ENCODE assay signal across 8 cellular contexts in the genomic region with DNA sequence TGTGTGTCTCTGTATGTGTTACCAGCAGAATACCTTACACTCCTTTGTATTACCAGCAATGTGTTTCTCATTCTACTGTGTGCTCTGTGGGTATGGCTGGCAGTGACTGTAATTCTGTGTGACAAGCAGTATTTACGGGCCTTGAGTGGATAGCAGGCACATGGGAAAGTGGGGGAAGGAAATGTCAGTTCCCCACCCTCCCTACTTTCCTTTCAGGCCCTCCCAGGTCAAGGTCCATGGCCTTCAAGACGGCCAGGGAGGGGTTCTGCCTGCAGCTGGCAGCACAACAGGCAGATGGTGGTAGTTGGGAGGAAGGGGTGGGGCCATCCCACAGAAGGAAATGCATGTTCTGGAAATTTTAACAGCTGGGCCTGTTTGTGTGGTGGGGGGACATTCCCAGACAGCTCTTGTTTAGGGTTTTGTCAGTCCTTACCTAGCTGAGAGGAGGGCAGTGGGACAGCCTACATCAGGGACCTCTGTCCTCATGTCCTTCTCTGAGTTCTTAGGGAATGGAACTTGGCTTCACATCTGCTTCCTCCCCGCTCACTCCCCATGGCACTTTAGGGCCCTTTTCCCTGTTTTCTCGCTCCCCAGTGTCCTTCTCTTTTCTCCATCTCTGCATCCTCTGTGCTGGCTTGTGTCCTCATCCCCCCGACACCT. TPM values are rescaled to one million over a fixed set of nuclear protein-coding genes. Genes with fewer than 3 reads are reported as not detected.
DNase-seq lines count a peak whose midpoint lies in the region; ATAC-seq, FAIRE-seq and TF ChIP-seq lines count a peak whose summit lies in the region.

No MANE protein-coding gene starts in this region.

- DNase-seq in activated T-cell treated with anti-CD3 and anti-CD28 coated beads, Interleukin-2, amount 50 U/mL, for 24 hours = no peak
- no peak for DNase-seq in activated T-cell treated with anti-CD3 and anti-CD28 coated beads, Interleukin-2, amount 50 U/mL, for 1 hour
- DNase-seq in adipocyte (ENCODE audit: low read depth) (peak; percentile 48), HepG2 (ENCODE audit: low spot score) (no peak), transverse colon (peak; percentile 91), NCI-H748 treated with DMSO at 0.1 percent for 48 hours (lab: John Stamatoyannopoulos, UW) (no peak)

- no peaks in the 10 kb centered on the region for H4K20me1 ChIP-seq in HepG2 (ENCODE audit: insufficient read depth, low read length)

- WGBS in HepG2 (ENCODE audit: low lambda C conversion rate) = 25% methylated on average over 5 of the region's 5 CpGs
- 24 to 44% methylated on average over 3 to 5 of the region's 5 CpGs for WGBS in transverse colon (ENCODE audit: low coverage in 1 of 2), 2 donors

- no peak for TF ChIP-seq CTCF in HepG2 (CRISPR knock-in tag; IDR thresholded peaks at IDR 0.05)
- peak in 1 of 5 experiments; percentile 18 for TF ChIP-seq CTCF in transverse colon (IDR thresholded peaks at IDR 0.05)

- H3K4me1 Mint-ChIP-seq in activated T-cell treated with anti-CD3 and anti-CD28 coated beads, Interleukin-2, amount 50 U/mL, for 24 hours (ENCODE audit: low read depth) = peaks cover 78% of the 10 kb centered on the region

- intact Hi-C loops in HepG2 (cut with micrococcal nuclease; ENCODE audit: unreplicated experiment) = no loop called here
- intact Hi-C loops in transverse colon (cut with DNase I; ENCODE audit: low total_unique reads) = no loop called here

- H3K36me3 Mint-ChIP-seq in activated T-cell treated with anti-CD3 and anti-CD28 coated beads, Interleukin-2, amount 50 U/mL, for 24 hours (ENCODE audit: low read depth) = peaks cover 31% of the 10 kb centered on the region

- H3K4me1 ChIP-seq in adipocyte (ENCODE audit: control insufficient read depth, insufficient read depth, low read length) (peaks cover 54% of the 10 kb centered on the region), HepG2 (ENCODE audit: insufficient read depth, low read length) (peaks cover 49% of the 10 kb centered on the region), transverse colon (peaks cover 37 to 80% (median 58%) of the 10 kb centered on the region in 4 donors)

- POLR2A ChIA-PET in HepG2 (lab: Yijun Ruan, JAX) = interaction anchor here (2.4 kb wide), 1 partner anchor 14 kb away, joined by 10 read pairs; a partner anchor contains a TSS

- no peaks in the 10 kb centered on the region for H3K27me3 Mint-ChIP-seq in activated T-cell treated with anti-CD3 and anti-CD28 coated beads, Interleukin-2, amount 50 U/mL, for 24 hours

- peak overlapping the region; percentile 58 for H3K4me2 ChIP-seq in HepG2 (ENCODE audit: low read depth, low read length)

- peak overlapping the region; percentile 86 for H3K27ac Mint-ChIP-seq in activated T-cell treated with anti-CD3 and anti-CD28 coated beads, Interleukin-2, amount 50 U/mL, for 24 hours

- H3K36me3 ChIP-seq in adipocyte (ENCODE audit: control insufficient read depth, insufficient read depth, low read length, severe bottlenecking) (peaks cover 28% of the 10 kb centered on the region), HepG2 (replicated peaks in 1 of 2; ENCODE audit: control insufficient read depth in 1 of 2, insufficient read depth in 2 of 2, low read length in 2 of 2) (no peaks in the 10 kb centered on the region), transverse colon (no peaks in the 10 kb centered on the region)

- H3K4me3 ChIP-seq in adipocyte (ENCODE audit: low read length) (no peak overlapping the region), HepG2 (replicated peaks in 1 of 3; ENCODE audit: insufficient read depth in 1 of 3, low read depth in 2 of 3, low read length in 3 of 3) (no peak overlapping the region; a peak in 1 of 6 replicates), transverse colon (no peak overlapping the region)

- TF ChIP-seq EP300 in HepG2 (IDR thresholded peaks at IDR 0.05; ENCODE audit: low read depth in 2 of 2, low read length in 2 of 2) (no peak), HepG2 (CRISPR knock-in tag; IDR thresholded peaks at IDR 0.05; ENCODE audit: borderline replicate concordance) (no peak), transverse colon (IDR thresholded peaks at IDR 0.05; ENCODE audit: low read depth) (peak; percentile 93)

- H3K9me3 ChIP-seq in adipocyte (ENCODE audit: control insufficient read depth, low read length) (no peaks in the 10 kb centered on the region), HepG2 (ENCODE audit: low read length) (no peaks in the 10 kb centered on the region), transverse colon (no peaks in the 10 kb centered on the region)

- peak; percentile 11 for ATAC-seq in HepG2
- no peak for ATAC-seq in GM21360 (IDR thresholded peaks at IDR 0.05; ENCODE audit: unreplicated experiment)
- no peak for ATAC-seq in HG02678 (IDR thresholded peaks at IDR 0.05; ENCODE audit: unreplicated experiment)

- H3K27ac ChIP-seq in HepG2 (ENCODE audit: extremely low read length, insufficient read depth, low read length) (no peak overlapping the region), transverse colon (peak overlapping the region; percentile 87 to 89 (median 88))

- TF ChIP-seq RAD21 in HepG2 (CRISPR knock-in tag; IDR thresholded peaks at IDR 0.05) = no peak

- H3K27me3 ChIP-seq in adipocyte (replicated peaks; ENCODE audit: control insufficient read depth, insufficient read depth, low read length) (no peaks in the 10 kb centered on the region), HepG2 (ENCODE audit: control insufficient read depth in 1 of 2, insufficient read depth in 2 of 2, low read length in 2 of 2) (no peaks in the 10 kb centered on the region; a peak in 1 of 5 replicates), transverse colon (no peaks in the 10 kb centered on the region)

- H3K9ac ChIP-seq in adipocyte (ENCODE audit: low read length) (peak overlapping the region; percentile 60), HepG2 (ENCODE audit: insufficient read depth, low read depth, low read length) (no peak overlapping the region)

- H3K79me2 ChIP-seq in HepG2 (ENCODE audit: insufficient read depth, low read length) = no peaks in the 10 kb centered on the region

- no peak for FAIRE-seq in HepG2 (lab: Jason Lieb, UNC)

- CTCF ChIA-PET in HepG2 (lab: Yijun Ruan, JAX; ENCODE audit: low intra/inter-chr PET ratio, low total read pairs) = no interaction called here

- no peaks in the 10 kb centered on the region for H3K9me3 Mint-ChIP-seq in activated T-cell treated with anti-CD3 and anti-CD28 coated beads, Interleukin-2, amount 50 U/mL, for 24 hours

- H3K4me3 Mint-ChIP-seq in activated T-cell treated with anti-CD3 and anti-CD28 coated beads, Interleukin-2, amount 50 U/mL, for 24 hours = no peak overlapping the region

- no TSS peak for BruUV-seq in HepG2 (replicated peaks; lab: Mats Ljungman, UMichigan)

- TF ChIP-seq POLR2A in HepG2 (IDR thresholded peaks at IDR 0.05; ENCODE audit: insufficient read depth in 1 of 2, low read depth in 2 of 2, low read length in 2 of 2) = 0 out of 4 replicates have a peak, but pooled peaks of 1 of the 2 experiments have one; percentile 24
- peak; percentile 86 for TF ChIP-seq POLR2A in transverse colon (IDR thresholded peaks at IDR 0.05)

- no peak overlapping the region for H2AFZ ChIP-seq in HepG2 (ENCODE audit: low read length)

- in situ Hi-C loops in HepG2 (cut with HindIII; ENCODE audit: extremely low pct_ligation_motif_present, low pct_unique_long_range_greater_than_20kb) = no loop called here
- in situ Hi-C loops in transverse colon (cut with MboI; ENCODE audit: low pct_ligation_motif_present in 1 of 4, low pct_unique_long_range_greater_than_20kb in 1 of 4, low sequenced_read_pairs in 3 of 4) = no loop called here

TF ChIP-seq in HepG2, 621 proteins besides CTCF, POLR2A, EP300 and RAD21 (continues in another document):
- TF ChIP-seq MIXL1 (CRISPR knock-in tag; IDR thresholded peaks at IDR 0.05) (no peak), PHF20 (CRISPR knock-in tag; IDR thresholded peaks at IDR 0.05) (0 out of 2 replicates have a peak, but pooled peaks have one; percentile 36), FOXC1 (CRISPR knock-in tag; IDR thresholded peaks at IDR 0.05; ENCODE audit: borderline replicate concordance) (0 out of 2 replicates have a peak, but pooled peaks have one; percentile 15)

RNA-seq across cellular contexts. Expression of a gene that starts 14.6 kb away (rescaled TPM):
- total RNA-seq in HepG2 (2016; rRNA removed; fragmentation: Illumina TruSeq; extraction: Trizol) = 26.2 and 29.8 TPM in 2 replicates
- total RNA-seq in HepG2 (2016; cell fraction: cytosol; rRNA removed; fragmentation: Illumina TruSeq; extraction: Trizol; ENCODE audit: low read depth) = 11.3 and 13.0 TPM in 2 replicates
- total RNA-seq in HepG2 (2016; cell fraction: insoluble cytoplasmic fraction; rRNA removed; fragmentation: Illumina TruSeq; extraction: Trizol) = 22.8 and 24.5 TPM in 2 replicates
- 28.9 and 33.7 TPM in 2 replicates for total RNA-seq in HepG2 (2016; cell fraction: membrane; rRNA removed; fragmentation: Illumina TruSeq; extraction: Trizol)
- total RNA-seq in HepG2 (2016; cell fraction: nucleus; rRNA removed; fragmentation: Illumina TruSeq; extraction: Trizol) = 16.2 and 22.2 TPM in 2 replicates
- polyA plus RNA-seq in HepG2 (2011; rRNA removed) = 45.9 and 48.7 TPM in 2 replicates
- polyA plus RNA-seq in HepG2 (2011; cell fraction: cytosol; rRNA removed) = 40.8 and 45.3 TPM in 2 replicates
- 57.3 and 59.8 TPM in 2 replicates for polyA plus RNA-seq in HepG2 (2011; cell fraction: nucleus; rRNA removed)
- 52.5 and 57.8 TPM in 2 replicates for polyA plus RNA-seq in HepG2 (2012)
- 16.8 and 17.8 TPM in 2 replicates for polyA plus RNA-seq in HepG2 (2016; cell fraction: cytosol; fragmentation: Illumina TruSeq; extraction: Trizol; ENCODE audit: low read depth)
- 26.4 and 35.7 TPM in 2 replicates for polyA plus RNA-seq in HepG2 (2016; cell fraction: insoluble cytoplasmic fraction; fragmentation: Illumina TruSeq; extraction: Trizol; ENCODE audit: low read depth)
- 31.5 and 33.1 TPM in 2 replicates for polyA plus RNA-seq in HepG2 (2016; cell fraction: membrane; fragmentation: Illumina TruSeq; extraction: Trizol; ENCODE audit: low read depth)
- polyA plus RNA-seq in HepG2 (2016; cell fraction: nucleus; fragmentation: Illumina TruSeq; extraction: Trizol; ENCODE audit: insufficient read depth, low read depth) = 29.8 and 34.0 TPM in 2 replicates
- polyA minus RNA-seq in HepG2 (2011; rRNA and poly(A)+ RNA removed; ENCODE audit: low replicate concordance) = 45.2 and 73.0 TPM in 2 replicates
- 45.8 and 51.1 TPM in 2 replicates for polyA minus RNA-seq in HepG2 (2011; cell fraction: cytosol; rRNA and poly(A)+ RNA removed)
- 50.0 and 60.3 TPM in 2 replicates for polyA minus RNA-seq in HepG2 (2011; cell fraction: nucleus; rRNA and poly(A)+ RNA removed)
- total RNA-seq in transverse colon = 100 to 1,000 TPM in 3 of 4 donors, 10 to 100 TPM in 1; 63.9 to 296 (median 223) TPM

Comparison
In these comparisons a context has a peak if more than half of its experiments do, and no peak if none do; other contexts are left out.
1. DNase-seq: peak in adipocyte (single experiment) and transverse colon (single experiment); none in activated T-cell treated with anti-CD3 and anti-CD28 coated beads, Interleukin-2, amount 50 U/mL, for 24 hours (single experiment), activated T-cell treated with anti-CD3 and anti-CD28 coated beads, Interleukin-2, amount 50 U/mL, for 1 hour (single experiment), HepG2 (single experiment) and NCI-H748 treated with DMSO at 0.1 percent for 48 hours (single experiment).